21 cellular contexts compared by ENCODE assay signal in genomic region chr2:29688429-29688828, GRCh38.
DNase-seq lines count a peak whose midpoint lies in the region; TF ChIP-seq lines count a peak whose summit lies in the region.
"Had no signal": no experiment of that assay in that cellular context is flagged by ENCODE, and none has a peak within 500 bp of the region (broad histone marks: within the 10 kb centered on the region; RNA-seq: fewer than 3 reads in every experiment).

No MANE protein-coding gene starts in this region.

- H3K4me1 Mint-ChIP-seq in Calu3 (ENCODE audit: low read depth, unreplicated experiment) (no peaks in the 10 kb centered on the region), neural progenitor cell (no peaks in the 10 kb centered on the region)
- H3K4me1 Mint-ChIP-seq: CD4-positive, CD25-positive, alpha-beta regulatory T cell; CD8-positive, alpha-beta memory T cell; IgD-negative memory B cell had no signal

- CTCF ChIA-PET in Calu3 (lab: Charles Lee): no interaction called here

- TF ChIP-seq CTCF in Calu3 (IDR thresholded peaks at IDR 0.05; ENCODE audit: unreplicated experiment) (no peak), Loucy (conservative IDR thresholded peaks at IDR 0.05; ENCODE audit: low read length) (no peak), neural progenitor cell (IDR thresholded peaks at IDR 0.05) (no peak), testis (IDR thresholded peaks at IDR 0.05) (no peak)

- H2AFZ ChIP-seq in Loucy (ENCODE audit: low read length) (0 out of 2 replicates have a peak overlapping the region, but pooled peaks have one; percentile 77), neural progenitor cell (replicated peaks) (no peak overlapping the region)

- H3F3A ChIP-seq in Loucy (ENCODE audit: low read depth) (no peaks in the 10 kb centered on the region), neural progenitor cell (ENCODE audit: low read depth) (no peaks in the 10 kb centered on the region)

- H3K9me2 ChIP-seq in Loucy (replicated peaks; ENCODE audit: low read depth, low read length): no peaks in the 10 kb centered on the region

- DNase-seq in Calu3 (peak; percentile 7), kidney tubule cell (ENCODE audit: low spot score) (peak; percentile 39), neural progenitor cell (ENCODE audit: low spot score) (no peak), testis (no peak), caudate nucleus (lab: John Stamatoyannopoulos, UW) (no peak), NCI-H748 (lab: John Stamatoyannopoulos, UW; ENCODE audit: unreplicated experiment) (no peak)
- DNase-seq in NK-92 treated with Interleukin-12 subunit alpha and Interleukin-12 subunit beta, amount 100 ng/mL, for 24 hours (lab: John Stamatoyannopoulos, UW): no peak
- DNase-seq: ACHN; BE2C; C1 segment of cervical spinal cord; Caco-2; CD4-positive, CD25-positive, alpha-beta regulatory T cell; CD8-positive, alpha-beta memory T cell; DMS153; DMS79; GDM1; KBM-7 had no signal

- H3K36me3 Mint-ChIP-seq in Calu3 (ENCODE audit: insufficient read depth, unreplicated experiment) (no peaks in the 10 kb centered on the region), neural progenitor cell (no peaks in the 10 kb centered on the region)
- H3K36me3 Mint-ChIP-seq: CD4-positive, CD25-positive, alpha-beta regulatory T cell; CD8-positive, alpha-beta memory T cell; IgD-negative memory B cell had no signal

- H3K4me3 ChIP-seq in Loucy (ENCODE audit: low read length, poor library complexity, severe bottlenecking): no peak overlapping the region
- H3K4me3 ChIP-seq in neural progenitor cell: no peak overlapping the region
- H3K4me3 ChIP-seq in testis: no peak overlapping the region
- H3K4me3 ChIP-seq: HAP-1 had no signal

- no peak for TF ChIP-seq POLR2A in testis (IDR thresholded peaks at IDR 0.05)

- H3K9me3 Mint-ChIP-seq in Calu3 (ENCODE audit: low read depth, unreplicated experiment) (no peaks in the 10 kb centered on the region), neural progenitor cell (no peaks in the 10 kb centered on the region)
- H3K9me3 Mint-ChIP-seq: CD8-positive, alpha-beta memory T cell had no signal

- no peaks in the 10 kb centered on the region for H3K79me2 ChIP-seq in Loucy (ENCODE audit: insufficient read depth, low read length)
- H3K79me2 ChIP-seq in neural progenitor cell (ENCODE audit: low read depth): no peaks in the 10 kb centered on the region

- BruUV-seq in Calu3 (replicated peaks; lab: Mats Ljungman, UMichigan): no TSS peak

- H3K27ac Mint-ChIP-seq in Calu3 (ENCODE audit: unreplicated experiment) (no peak overlapping the region), neural progenitor cell (peak overlapping the region; percentile 10)
- H3K27ac Mint-ChIP-seq: CD4-positive, CD25-positive, alpha-beta regulatory T cell; CD8-positive, alpha-beta memory T cell; IgD-negative memory B cell had no signal

- WGBS in testis, 2 donors: 63 to 75% methylated on average over 2 of the region's 2 CpGs

- H4K20me1 ChIP-seq in Loucy (ENCODE audit: insufficient read depth, low read length, poor library complexity, severe bottlenecking) (no peaks in the 10 kb centered on the region), neural progenitor cell (ENCODE audit: low read depth) (no peaks in the 10 kb centered on the region)

- no peak overlapping the region for H3K4me2 ChIP-seq in Loucy (ENCODE audit: low read depth, low read length, poor library complexity, severe bottlenecking)
- H3K4me2 ChIP-seq in neural progenitor cell: no peak overlapping the region

- peaks cover 47% of the 10 kb centered on the region for H3K27me3 Mint-ChIP-seq in Calu3 (ENCODE audit: unreplicated experiment)
- H3K27me3 Mint-ChIP-seq in neural progenitor cell (ENCODE audit: insufficient read depth, low read depth): no peaks in the 10 kb centered on the region
- H3K27me3 Mint-ChIP-seq: CD4-positive, CD25-positive, alpha-beta regulatory T cell had no signal

- H3K36me3 ChIP-seq in Loucy (ENCODE audit: insufficient read depth, low read length) (no peaks in the 10 kb centered on the region), neural progenitor cell (no peaks in the 10 kb centered on the region), testis (ENCODE audit: low read depth, missing control alignments) (no peaks in the 10 kb centered on the region)
- H3K36me3 ChIP-seq: BE2C, HAP-1 had no signal

- H3K4me3 Mint-ChIP-seq in Calu3 (ENCODE audit: low read depth, unreplicated experiment) (no peak overlapping the region), neural progenitor cell (no peak overlapping the region)
- H3K4me3 Mint-ChIP-seq: CD4-positive, CD25-positive, alpha-beta regulatory T cell; CD8-positive, alpha-beta memory T cell; IgD-negative memory B cell had no signal

- peaks cover 16% of the 10 kb centered on the region; the same call in 1 of the 2 replicates for H3K9me3 ChIP-seq in Loucy (ENCODE audit: insufficient read depth, low read depth, low read length)
- no peaks in the 10 kb centered on the region for H3K9me3 ChIP-seq in neural progenitor cell (ENCODE audit: low read depth)
- H3K9me3 ChIP-seq in testis: no peaks in the 10 kb centered on the region
- H3K9me3 ChIP-seq: BE2C, Caco-2, HAP-1 had no signal

- intact Hi-C loops in Calu3 (cut with micrococcal nuclease; ENCODE audit: unreplicated experiment) (no loop called here), testis (cut with DNase I; ENCODE audit: low total_unique reads) (no loop called here)

- H3K27ac ChIP-seq in neural progenitor cell (no peak overlapping the region), testis (no peak overlapping the region), caudate nucleus (ENCODE audit: low read depth, low read length) (no peak overlapping the region)
- H3K27ac ChIP-seq: HL-60 had no signal

- H3K4me1 ChIP-seq in Loucy (ENCODE audit: insufficient read depth, low read length, poor library complexity, severe bottlenecking) (peaks cover 42% of the 10 kb centered on the region), neural progenitor cell (no peaks in the 10 kb centered on the region), testis (no peaks in the 10 kb centered on the region)
- H3K4me1 ChIP-seq: Caco-2, HAP-1 had no signal

- no peaks in the 10 kb centered on the region for H3K27me3 ChIP-seq in Loucy (ENCODE audit: insufficient read depth, low read length, poor library complexity, severe bottlenecking)
- no peaks in the 10 kb centered on the region for H3K27me3 ChIP-seq in neural progenitor cell
- H3K27me3 ChIP-seq in testis: no peaks in the 10 kb centered on the region
- H3K27me3 ChIP-seq: BE2C had no signal

- H3K9ac ChIP-seq in Loucy (ENCODE audit: low read depth, low read length, poor library complexity, severe bottlenecking) (peak overlapping the region; percentile 6), neural progenitor cell (no peak overlapping the region)

Comparison
In these comparisons a context has a peak if more than half of its experiments do, and no peak if none do; other contexts are left out.
1. DNase-seq: peak in Calu3 (single experiment) and kidney tubule cell (single experiment); none in neural progenitor cell (single experiment), testis (single experiment), caudate nucleus (0 of 61), NCI-H748 (single experiment) and NK-92 treated with Interleukin-12 subunit alpha and Interleukin-12 subunit beta, amount 100 ng/mL, for 24 hours (single experiment).